Comparison of ENCODE assay signal across 17 cellular contexts in genomic region chr7:157002819-157003421, GRCh38. TPM values are rescaled to one million over a fixed set of nuclear protein-coding genes. Genes with fewer than 3 reads are reported as not detected.
DNase-seq lines count a peak whose midpoint lies in the region; ATAC-seq and TF ChIP-seq lines count a peak whose summit lies in the region.
"Had no signal": no experiment of that assay in that cellular context is flagged by ENCODE, and none has a peak within 500 bp of the region (broad histone marks: within the 10 kb centered on the region; RNA-seq: fewer than 3 reads in every experiment).

No MANE protein-coding gene starts in this region.

- POLR2A ChIA-PET in SK-N-SH (lab: Yijun Ruan, JAX) = no interaction called here
- POLR2A ChIA-PET in WTC11 (lab: Charles Lee) = interaction anchor here (0.5 kb wide), 1 partner anchor 125 kb away, joined by 4 read pairs; no protein-coding TSS in a partner anchor

- H4K20me1 ChIP-seq in SK-N-SH (ENCODE audit: insufficient read depth) = peaks cover 11% of the 10 kb centered on the region

- TF ChIP-seq POLR2A in testis (IDR thresholded peaks at IDR 0.05) = no peak

- peaks cover 44% of the 10 kb centered on the region for H3K4me1 Mint-ChIP-seq in WTC11

- TF ChIP-seq CTCF in SK-N-SH (IDR thresholded peaks at IDR 0.05) (no peak), WTC11 (IDR thresholded peaks at IDR 0.05) (no peak), testis (IDR thresholded peaks at IDR 0.05) (no peak), right atrium auricular region (IDR thresholded peaks at IDR 0.05) (no peak)

- H3K9ac ChIP-seq in SK-N-SH = no peak overlapping the region

- H3K27me3 Mint-ChIP-seq in WTC11 (ENCODE audit: low read depth) = peaks cover 99% of the 10 kb centered on the region

- H3K27ac Mint-ChIP-seq in WTC11 = no peak overlapping the region
- H3K27ac Mint-ChIP-seq: HFFc6 had no signal

- H3K27ac ChIP-seq in SK-N-SH (ENCODE audit: low read depth in 2 of 2, low read length in 1 of 2) (no peak overlapping the region), testis (no peak overlapping the region), right atrium auricular region (no peak overlapping the region)
- H3K27ac ChIP-seq: ovary, SJCRH30 had no signal

- 25% methylated on average over 45 of the region's 47 CpGs for WGBS in SK-N-SH (ENCODE audit: low lambda C conversion rate)
- WGBS in testis, 2 donors = 6 to 8% methylated on average over 33 to 47 of the region's 47 CpGs

- DNase-seq in SK-N-SH = peak; percentile 77
- DNase-seq in WTC11 (ENCODE audit: low spot score) = peak; percentile 64
- DNase-seq in left lobe of liver (ENCODE audit: low spot score) = peak; percentile 26
- DNase-seq in testis = peak; percentile 12
- DNase-seq in 8988T = no peak
- no peak for DNase-seq in AG08396 (ENCODE audit: low spot score)
- no peak for DNase-seq in right atrium auricular region (ENCODE audit: low spot score)
- DNase-seq: activated gamma-delta T cell treated with Interleukin-2 at 50 U/mL for 16 hours, DMS79 treated with DMSO at 0.1 percent for 48 hours, HFFc6, NCI-H1694 treated with DMSO at 0.1 percent for 48 hours, NCI-H446, ovary, SJCRH30 had no signal

- peaks cover 3% of the 10 kb centered on the region for H3F3A ChIP-seq in SK-N-SH (replicated peaks; ENCODE audit: insufficient read depth)

- no peaks in the 10 kb centered on the region for H3K36me3 Mint-ChIP-seq in WTC11

- TF ChIP-seq RAD21 in SK-N-SH (IDR thresholded peaks at IDR 0.05; ENCODE audit: low read length) = no peak

- H3K9me3 ChIP-seq in SK-N-SH = no peaks in the 10 kb centered on the region
- no peaks in the 10 kb centered on the region for H3K9me3 ChIP-seq in testis
- H3K9me3 ChIP-seq in right atrium auricular region = no peaks in the 10 kb centered on the region
- H3K9me3 ChIP-seq: ovary had no signal

- H3K27me3 ChIP-seq in SK-N-SH (ENCODE audit: insufficient read depth) (peaks cover 98% of the 10 kb centered on the region), testis (peaks cover 6% of the 10 kb centered on the region), right atrium auricular region (peaks cover 33 to 73% of the 10 kb centered on the region in 2 donors)
- H3K27me3 ChIP-seq: SJCRH30 had no signal

- H3K79me2 ChIP-seq in SK-N-SH (ENCODE audit: insufficient read depth) = no peaks in the 10 kb centered on the region

- ATAC-seq in SK-N-SH treated with all-trans-retinoic acid at 6 μM for 48 hours (no peak), WTC11 (no peak), left lobe of liver (no peak)

- no peaks in the 10 kb centered on the region for H3K36me3 ChIP-seq in SK-N-SH (replicated peaks in 1 of 2; ENCODE audit: control insufficient read depth in 1 of 2, insufficient read depth in 2 of 2, low read length in 1 of 2)
- H3K36me3 ChIP-seq in testis (ENCODE audit: low read depth, missing control alignments) = no peaks in the 10 kb centered on the region
- H3K36me3 ChIP-seq in right atrium auricular region = no peaks in the 10 kb centered on the region
- H3K36me3 ChIP-seq: ovary, SJCRH30 had no signal

- no peak overlapping the region for H2AFZ ChIP-seq in SK-N-SH (ENCODE audit: low read depth)

- TF ChIP-seq EP300 in SK-N-SH (IDR thresholded peaks at IDR 0.05; ENCODE audit: borderline replicate concordance in 1 of 2, low read depth in 1 of 2, low read length in 1 of 2) = no peak

- CTCF ChIA-PET in SK-N-SH (lab: Yijun Ruan, JAX) (interaction anchor here (0.9 to 1.8 kb wide), 6 partner anchors 9 to 270 kb away, joined by 3 to 4 read pairs (median 4); no protein-coding TSS in a partner anchor), WTC11 (lab: Charles Lee) (interaction anchor here (1.0 to 1.9 kb wide), 3 partner anchors 15 to 53 kb away, joined by 3 to 5 read pairs (median 5); partner anchors contain the start of gene NOM1)

- no peaks in the 10 kb centered on the region for H3K9me3 Mint-ChIP-seq in WTC11
- H3K9me3 Mint-ChIP-seq: HFFc6 had no signal

- H3K4me1 ChIP-seq in SK-N-SH (ENCODE audit: control insufficient read depth in 1 of 2, insufficient read depth in 2 of 2, low read depth in 1 of 2, low read length in 1 of 2) (peaks cover 10 to 15% of the 10 kb centered on the region in 2 experiments; a peak in 3 of 4 replicates), testis (peaks cover 6% of the 10 kb centered on the region), right atrium auricular region (peaks cover 0 to 49% of the 10 kb centered on the region in 2 donors)
- H3K4me1 ChIP-seq: SJCRH30 had no signal

- no peaks in the 10 kb centered on the region for H3K9me2 ChIP-seq in SK-N-SH

- H3K4me3 Mint-ChIP-seq in WTC11 = no peak overlapping the region
- H3K4me3 Mint-ChIP-seq: HFFc6 had no signal

- intact Hi-C loops in testis (cut with DNase I; ENCODE audit: low total_unique reads) = no loop called here

- H3K4me3 ChIP-seq in SK-N-SH (ENCODE audit: low read depth in 2 of 2, low read length in 1 of 2) (no peak overlapping the region), testis (no peak overlapping the region), right atrium auricular region (no peak overlapping the region)
- H3K4me3 ChIP-seq: ovary, SJCRH30 had no signal

- no peak overlapping the region for H3K4me2 ChIP-seq in SK-N-SH

TF ChIP-seq in SK-N-SH, 30 proteins besides CTCF, POLR2A, EP300 and RAD21:
- TF ChIP-seq POLR2AphosphoS5 (IDR thresholded peaks at IDR 0.05; ENCODE audit: low read depth, low read length) (no peak), EZH2phosphoT487 (IDR thresholded peaks at IDR 0.05; ENCODE audit: borderline replicate concordance, low read depth) (peak; percentile 23; the same call in 1 of the 2 replicates), JUND (IDR thresholded peaks at IDR 0.05) (no peak)

TF ChIP-seq in SK-N-SH treated with all-trans-retinoic acid at 6 μM for 48 hours, 23 proteins besides CTCF, POLR2A, EP300 and RAD21 (continues in another document):
- no peak for TF ChIP-seq PPARA (CRISPR knock-in tag; IDR thresholded peaks at IDR 0.05; ENCODE audit: borderline replicate concordance)
- TF ChIP-seq, protein P1, sequence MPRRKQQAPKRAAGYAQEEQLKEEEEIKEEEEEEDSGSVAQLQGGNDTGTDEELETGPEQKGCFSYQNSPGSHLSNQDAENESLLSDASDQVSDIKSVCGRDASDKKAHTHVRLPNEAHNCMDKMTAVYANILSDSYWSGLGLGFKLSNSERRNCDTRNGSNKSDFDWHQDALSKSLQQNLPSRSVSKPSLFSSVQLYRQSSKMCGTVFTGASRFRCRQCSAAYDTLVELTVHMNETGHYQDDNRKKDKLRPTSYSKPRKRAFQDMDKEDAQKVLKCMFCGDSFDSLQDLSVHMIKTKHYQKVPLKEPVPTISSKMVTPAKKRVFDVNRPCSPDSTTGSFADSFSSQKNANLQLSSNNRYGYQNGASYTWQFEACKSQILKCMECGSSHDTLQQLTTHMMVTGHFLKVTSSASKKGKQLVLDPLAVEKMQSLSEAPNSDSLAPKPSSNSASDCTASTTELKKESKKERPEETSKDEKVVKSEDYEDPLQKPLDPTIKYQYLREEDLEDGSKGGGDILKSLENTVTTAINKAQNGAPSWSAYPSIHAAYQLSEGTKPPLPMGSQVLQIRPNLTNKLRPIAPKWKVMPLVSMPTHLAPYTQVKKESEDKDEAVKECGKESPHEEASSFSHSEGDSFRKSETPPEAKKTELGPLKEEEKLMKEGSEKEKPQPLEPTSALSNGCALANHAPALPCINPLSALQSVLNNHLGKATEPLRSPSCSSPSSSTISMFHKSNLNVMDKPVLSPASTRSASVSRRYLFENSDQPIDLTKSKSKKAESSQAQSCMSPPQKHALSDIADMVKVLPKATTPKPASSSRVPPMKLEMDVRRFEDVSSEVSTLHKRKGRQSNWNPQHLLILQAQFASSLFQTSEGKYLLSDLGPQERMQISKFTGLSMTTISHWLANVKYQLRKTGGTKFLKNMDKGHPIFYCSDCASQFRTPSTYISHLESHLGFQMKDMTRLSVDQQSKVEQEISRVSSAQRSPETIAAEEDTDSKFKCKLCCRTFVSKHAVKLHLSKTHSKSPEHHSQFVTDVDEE (CRISPR knock-in tag; IDR thresholded peaks at IDR 0.05) = no peak
- TF ChIP-seq ZFP30 (CRISPR knock-in tag; IDR thresholded peaks at IDR 0.05) = no peak

TF ChIP-seq in WTC11, 78 proteins besides CTCF, POLR2A, EP300 and RAD21 (continues in another document):
- no peak for TF ChIP-seq FOXP4 (CRISPR knock-in tag; IDR thresholded peaks at IDR 0.05)
- TF ChIP-seq ZNF263 (CRISPR knock-in tag; IDR thresholded peaks at IDR 0.05; ENCODE audit: low read depth) = no peak

RNA-seq across cellular contexts. Expression of gene MNX1, which starts 7.5 kb away (rescaled TPM):
- not detected in 2 replicates for polyA plus RNA-seq in SK-N-SH (2012; rRNA removed)
- polyA plus RNA-seq in SK-N-SH (2012; cell fraction: cytosol; rRNA removed) = not detected in 2 replicates
- polyA plus RNA-seq in SK-N-SH (2012; cell fraction: nucleus; rRNA removed) = not detected in 2 replicates
- 0.32 to 0.46 TPM (median 0.34 TPM) in 3 replicates for total RNA-seq in WTC11 (2021)
- total RNA-seq in left lobe of liver = not detected
- 1 to 10 TPM; 3.0 to 3.3 TPM for total RNA-seq in testis
- 1.5 TPM for polyA plus RNA-seq in testis (ENCODE audit: insufficient read depth, low read depth, low replicate concordance)
- not detected for total RNA-seq in right atrium auricular region
- total RNA-seq: HFFc6, M059J, ovary, skeletal muscle tissue had no signal
- polyA plus RNA-seq: ovary had no signal

RNA-seq across cellular contexts. Expression of gene NOM1, which starts 53.4 kb away (rescaled TPM):
- polyA plus RNA-seq in SK-N-SH (2012; rRNA removed) = 18.1 and 21.2 TPM in 2 replicates
- polyA plus RNA-seq in SK-N-SH (2012; cell fraction: cytosol; rRNA removed) = 9.9 and 11.3 TPM in 2 replicates
- polyA plus RNA-seq in SK-N-SH (2012; cell fraction: nucleus; rRNA removed) = 53.1 and 72.3 TPM in 2 replicates
- 26.0 to 38.5 TPM (median 27.6 TPM) in 3 replicates for total RNA-seq in WTC11 (2021)
- 7.2 TPM for total RNA-seq in left lobe of liver
- total RNA-seq in testis = 10 to 100 TPM; 42.8 to 47.1 TPM
- 20.2 TPM for polyA plus RNA-seq in testis (ENCODE audit: insufficient read depth, low read depth, low replicate concordance)
- total RNA-seq in right atrium auricular region = 1 to 10 TPM; 4.1 to 6.3 TPM

Comparison
In these comparisons a context has a peak if more than half of its experiments do, and no peak if none do; other contexts are left out.
1. DNase-seq: peak in SK-N-SH (single experiment), WTC11 (single experiment), left lobe of liver (single experiment) and testis (single experiment); none in 8988T (single experiment), AG08396 (single experiment) and right atrium auricular region (single experiment).